ENCODE assay signal across 11 cellular contexts in the genomic region with DNA sequence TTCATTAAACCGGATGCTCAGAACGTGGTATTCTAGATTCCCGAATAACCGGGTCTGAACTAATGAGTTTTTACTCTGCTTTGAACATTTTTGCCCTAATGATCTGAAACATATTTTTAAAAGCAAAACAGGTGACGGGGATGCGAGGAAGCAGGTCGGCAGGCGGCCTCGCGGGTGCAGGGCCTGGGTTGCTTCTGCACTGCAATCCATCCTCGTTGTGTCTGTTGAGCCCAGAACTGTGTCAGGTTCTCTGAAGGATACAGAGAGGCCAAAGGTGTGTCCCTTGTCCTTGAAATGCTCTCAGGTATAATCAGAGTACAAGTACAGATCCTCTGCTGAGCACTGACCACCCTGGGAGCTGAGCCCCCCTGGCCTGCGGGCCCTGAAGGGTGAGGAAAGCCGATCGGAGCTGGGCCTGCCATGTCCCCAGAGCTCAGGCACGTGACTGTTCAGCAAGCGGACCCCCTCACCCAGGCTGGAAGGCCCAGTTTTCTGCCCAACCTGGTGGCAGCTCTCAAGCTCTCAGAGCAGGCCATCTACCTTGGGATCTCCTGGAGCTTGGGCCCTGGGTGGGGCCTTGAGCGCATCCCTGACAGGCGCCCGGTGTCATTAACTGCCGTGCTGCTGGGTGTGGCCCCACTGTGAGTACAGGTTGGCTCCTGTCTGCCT.
"Had no signal": no experiment of that assay in that cellular context is flagged by ENCODE, and none has a peak within 500 bp of the region (broad histone marks: within the 10 kb centered on the region; RNA-seq: fewer than 3 reads in every experiment).

No MANE protein-coding gene starts in this region.

- H3K36me3 ChIP-seq: tibial artery had no signal

- ATAC-seq: activated CD8-positive, alpha-beta T cell treated with anti-CD3 and anti-CD28 coated beads for 36 hours; left colon; sciatic nerve had no signal

- DNase-seq: activated CD4-positive, alpha-beta T cell treated with anti-CD3 and anti-CD28 coated beads, Interleukin-2, amount 10 ng/mL, durations not matched to agents 24 days and 14 days; activated CD8-positive, alpha-beta T cell treated with anti-CD3 and anti-CD28 coated beads for 36 hours; activated naive CD4-positive, alpha-beta T cell treated with anti-CD3 and anti-CD28 coated beads for 36 hours; activated T-cell treated with anti-CD3 and anti-CD28 coated beads, Interleukin-2, amount 50 U/mL, for 1 hour; dermis blood vessel endothelial cell; effector memory CD4-positive, alpha-beta T cell; left colon; stimulated activated naive CD4-positive, alpha-beta T cell; T1000; tibial artery had no signal

- H3K27ac ChIP-seq: tibial artery had no signal

- H3K4me1 ChIP-seq: tibial artery had no signal

- H3K4me3 ChIP-seq: tibial artery had no signal
